In genomic region chr19:18435848-18436631, GRCh38 we compare ENCODE assay signal across 10 cellular contexts. TPM values are rescaled to one million over a fixed set of nuclear protein-coding genes. Genes with fewer than 3 reads are reported as not detected.
A peak's percentile ranks its signal among the peaks of the same experiment; 100 is the strongest.
DNase-seq lines count a peak whose midpoint lies in the region; ATAC-seq and TF ChIP-seq lines count a peak whose summit lies in the region.
"Had no signal": no experiment of that assay in that cellular context is flagged by ENCODE, and none has a peak within 500 bp of the region (broad histone marks: within the 10 kb centered on the region; RNA-seq: fewer than 3 reads in every experiment).

No MANE protein-coding gene starts in this region.

- ATAC-seq in heart left ventricle (no peak), HG03159 (IDR thresholded peaks at IDR 0.05; ENCODE audit: unreplicated experiment) (no peak)
- ATAC-seq in activated naive CD4-positive, alpha-beta T cell treated with anti-CD3 and anti-CD28 coated beads, Interleukin-2, amount 50 U/mL, for 72 hours: no peak

- intact Hi-C loops in heart left ventricle (cut with DNase I): no loop called here
- intact Hi-C loops in cardiac septum (cut with DNase I): no loop called here

- H3K36me3 ChIP-seq in heart left ventricle (peaks cover 0 to 19% (median 3%) of the 10 kb centered on the region in 9 donors), kidney epithelial cell (ENCODE audit: control insufficient read depth, insufficient read depth, low read length) (peaks cover 1% of the 10 kb centered on the region), BE2C (peaks cover 28% of the 10 kb centered on the region)

- H3K9me3 Mint-ChIP-seq in activated naive CD4-positive, alpha-beta T cell treated with anti-CD3 and anti-CD28 coated beads, Interleukin-2, amount 50 U/mL, for 72 hours: no peaks in the 10 kb centered on the region

- no peaks in the 10 kb centered on the region for H3K9me3 ChIP-seq in heart left ventricle
- H3K9me3 ChIP-seq in BE2C: no peaks in the 10 kb centered on the region

- peak overlapping the region in 7 of 12 donors; percentile 57 to 88 (median 72) for H3K4me3 ChIP-seq in heart left ventricle
- peak overlapping the region; percentile 81 for H3K4me3 ChIP-seq in kidney epithelial cell (ENCODE audit: low read depth, low read length)
- H3K4me3 ChIP-seq in BE2C (ENCODE audit: low read depth, low read length): no peak overlapping the region; the same call in 1 of the 2 replicates

- peak overlapping the region in 4 of 12 donors; percentile 24 to 85 (median 64) for H3K27ac ChIP-seq in heart left ventricle

- H3K36me3 Mint-ChIP-seq in activated naive CD4-positive, alpha-beta T cell treated with anti-CD3 and anti-CD28 coated beads, Interleukin-2, amount 50 U/mL, for 72 hours: no peaks in the 10 kb centered on the region

- H3K4me1 ChIP-seq in heart left ventricle (peaks cover 0 to 53% (median 38%) of the 10 kb centered on the region in 12 donors), BE2C (peaks cover 25% of the 10 kb centered on the region)

- H3K27ac Mint-ChIP-seq in activated naive CD4-positive, alpha-beta T cell treated with anti-CD3 and anti-CD28 coated beads, Interleukin-2, amount 50 U/mL, for 72 hours: peak overlapping the region; percentile 67 to 79

- no peak for TF ChIP-seq POLR2A in heart left ventricle (IDR thresholded peaks at IDR 0.05)

- no peaks in the 10 kb centered on the region for H3K27me3 ChIP-seq in heart left ventricle
- no peaks in the 10 kb centered on the region for H3K27me3 ChIP-seq in kidney epithelial cell (ENCODE audit: control insufficient read depth, insufficient read depth, low read length)
- H3K27me3 ChIP-seq in BE2C: no peaks in the 10 kb centered on the region

- 82 to 89% (median 85%) methylated on average over 36 to 44 of the region's 44 CpGs for WGBS in heart left ventricle, 4 donors

- TF ChIP-seq CTCF in heart left ventricle (IDR thresholded peaks at IDR 0.05) (no peak), kidney epithelial cell (IDR thresholded peaks at IDR 0.05; ENCODE audit: insufficient read depth, low read length, poor library complexity, severe bottlenecking) (no peak), BE2C (IDR thresholded peaks at IDR 0.05; ENCODE audit: low read depth, low read length) (no peak)

- DNase-seq in heart left ventricle: peak in 1 of 5 donors; percentile 61
- DNase-seq in cardiac septum (ENCODE audit: low spot score): no peak
- DNase-seq in activated naive CD4-positive, alpha-beta T cell treated with anti-CD3 and anti-CD28 coated beads, Interleukin-2, amount 50 U/mL, for 72 hours (ENCODE audit: low spot score in 2 of 2): no peak
- no peak for DNase-seq in kidney epithelial cell (ENCODE audit: low read depth)
- no peak for DNase-seq in stimulated activated CD8-positive, alpha-beta memory T cell treated with anti-CD3 and anti-CD28 coated beads, Interleukin-4, amount 100 ng/mL, for 48 hours
- no peak for DNase-seq in Kasumi-1 (lab: John Stamatoyannopoulos, UW)
- DNase-seq in BE2C: no peak

RNA-seq across cellular contexts. Expression of gene ISYNA1, which starts 1.9 kb away (rescaled TPM):
- total RNA-seq in heart left ventricle (10 to 100 TPM; 17.6 to 60.6 (median 24.0) TPM), cardiac septum (32.9 TPM), kidney epithelial cell (53.9 and 59.5 TPM in 2 replicates)
- 10 to 100 TPM; 14.0 to 52.6 TPM for polyA plus RNA-seq in heart left ventricle
- 10 to 100 TPM; 19.7 to 30.8 TPM for total RNA-seq in activated naive CD4-positive, alpha-beta T cell treated with anti-CD3 and anti-CD28 coated beads, Interleukin-2, amount 50 U/mL, for 72 hours
- polyA plus RNA-seq in BE2C (2012; ENCODE audit: insufficient read depth, insufficient read length, low read depth): 156 TPM

RNA-seq across cellular contexts. Expression of gene SSBP4, which starts 16.8 kb away (rescaled TPM):
- total RNA-seq in heart left ventricle: 10 to 100 TPM; 23.5 to 89.8 (median 29.4) TPM
- 10 to 100 TPM; 29.1 to 37.3 TPM for polyA plus RNA-seq in heart left ventricle
- 47.4 TPM for total RNA-seq in cardiac septum
- 100 to 1,000 TPM in 1 of 2 donors, 10 to 100 TPM in 1; 31.7 to 102 TPM for total RNA-seq in activated naive CD4-positive, alpha-beta T cell treated with anti-CD3 and anti-CD28 coated beads, Interleukin-2, amount 50 U/mL, for 72 hours
- total RNA-seq in kidney epithelial cell: 92.6 and 96.2 TPM in 2 replicates
- 467 TPM for polyA plus RNA-seq in BE2C (2012; ENCODE audit: insufficient read depth, insufficient read length, low read depth)

RNA-seq across cellular contexts. Expression of gene LRRC25, which starts 38.6 kb away (rescaled TPM):
- 10 to 100 TPM in 2 of 9 donors, 1 to 10 TPM in 6, under 1 TPM in 1; 0.83 to 33.0 (median 3.1) TPM for total RNA-seq in heart left ventricle
- 1 to 10 TPM in 1 of 2 donors, under 1 TPM in 1; 0.88 to 2.8 TPM for polyA plus RNA-seq in heart left ventricle
- 2.5 TPM for total RNA-seq in cardiac septum
- not detected for total RNA-seq in activated naive CD4-positive, alpha-beta T cell treated with anti-CD3 and anti-CD28 coated beads, Interleukin-2, amount 50 U/mL, for 72 hours
- total RNA-seq in kidney epithelial cell: 0.08 and 0.14 TPM in 2 replicates
- not detected for polyA plus RNA-seq in BE2C (2012; ENCODE audit: insufficient read depth, insufficient read length, low read depth)
- total RNA-seq: endothelial cell of umbilical vein, M059J had no signal
- polyA plus RNA-seq: endothelial cell of umbilical vein had no signal

RNA-seq across cellular contexts. Expression of gene GDF15, which starts 50.1 kb away (rescaled TPM):
- total RNA-seq in heart left ventricle: 1 to 10 TPM in 4 of 9 donors, under 1 TPM in 5; 0.69 to 5.7 (median 0.99) TPM
- under 1 TPM; 0.33 to 0.50 TPM for polyA plus RNA-seq in heart left ventricle
- 4.3 TPM for total RNA-seq in cardiac septum
- 1 to 10 TPM in 1 of 2 donors, under 1 TPM in 1; 0.29 to 1.4 TPM for total RNA-seq in activated naive CD4-positive, alpha-beta T cell treated with anti-CD3 and anti-CD28 coated beads, Interleukin-2, amount 50 U/mL, for 72 hours
- total RNA-seq in kidney epithelial cell: 637 and 822 TPM in 2 replicates
- polyA plus RNA-seq in BE2C (2012; ENCODE audit: insufficient read depth, insufficient read length, low read depth): 492 TPM
